8 cellular contexts compared by ENCODE assay signal in genomic region chr9:96875460-96876142, GRCh38. TPM values are rescaled to one million over a fixed set of nuclear protein-coding genes. Genes with fewer than 3 reads are reported as not detected.
DNase-seq lines count a peak whose midpoint lies in the region; ATAC-seq and TF ChIP-seq lines count a peak whose summit lies in the region.

No MANE protein-coding gene starts in this region.

- peaks cover 19% of the 10 kb centered on the region for H3F3A ChIP-seq in MM.1S (ENCODE audit: insufficient read depth, low read length)

- intact Hi-C loops in posterior vena cava (cut with DNase I): no loop called here

- peak overlapping the region; percentile 67 for H3K4me3 ChIP-seq in MM.1S (ENCODE audit: low read length)
- peak overlapping the region; percentile 40 for H3K4me3 ChIP-seq in RWPE2 (ENCODE audit: severe bottlenecking)

- peak overlapping the region; percentile 69 for H3K9ac ChIP-seq in MM.1S (ENCODE audit: low read length)

- peak; percentile 82 for ATAC-seq in RWPE2 (ENCODE audit: low read depth)

- no peaks in the 10 kb centered on the region for H4K20me1 ChIP-seq in MM.1S (ENCODE audit: insufficient read depth, low read length)

- no peaks in the 10 kb centered on the region for H3K9me3 ChIP-seq in MM.1S (replicated peaks; ENCODE audit: insufficient read depth, low read length)
- no peaks in the 10 kb centered on the region for H3K9me3 ChIP-seq in RWPE2 (ENCODE audit: severe bottlenecking)

- H3K27ac ChIP-seq in MM.1S (ENCODE audit: low read length) (peak overlapping the region; percentile 92), RWPE2 (ENCODE audit: poor library complexity, severe bottlenecking) (peak overlapping the region; percentile 97)

- H3K36me3 ChIP-seq in MM.1S (replicated peaks; ENCODE audit: insufficient read depth, low read length) (no peaks in the 10 kb centered on the region), RWPE2 (ENCODE audit: low read depth) (no peaks in the 10 kb centered on the region)

- H3K4me1 ChIP-seq in MM.1S (ENCODE audit: low read length) (peaks cover 9% of the 10 kb centered on the region), RWPE2 (ENCODE audit: insufficient read depth, poor library complexity, severe bottlenecking) (peaks cover 10% of the 10 kb centered on the region)

- TF ChIP-seq CTCF in MM.1S (IDR thresholded peaks at IDR 0.05; ENCODE audit: low read length): peak; percentile 45
- peak; percentile 58 for TF ChIP-seq CTCF in RWPE2 (IDR thresholded peaks at IDR 0.05; ENCODE audit: poor library complexity, severe bottlenecking)

- DNase-seq in GM03348 (ENCODE audit: low spot score) (peak; percentile 42), H4 (ENCODE audit: low spot score) (peak; percentile 73), MM.1S (peak; percentile 89), RWPE2 (ENCODE audit: low spot score) (peak; percentile 83), astrocyte of the hippocampus (ENCODE audit: low read depth, low spot score) (peak; percentile 89), hippocampal formation (lab: John Stamatoyannopoulos, UW) (peak; percentile 33 to 46), putamen (ENCODE audit: low spot score) (peak; percentile 75), posterior vena cava (ENCODE audit: low spot score) (no peak)

- peak overlapping the region; percentile 64 for H2AFZ ChIP-seq in MM.1S (ENCODE audit: low read length)

- H3K9me2 ChIP-seq in MM.1S (replicated peaks; ENCODE audit: insufficient read depth, low read length): no peaks in the 10 kb centered on the region

- H3K27me3 ChIP-seq in MM.1S (replicated peaks; ENCODE audit: insufficient read depth, low read length) (no peaks in the 10 kb centered on the region), RWPE2 (ENCODE audit: insufficient read depth, poor library complexity, severe bottlenecking) (no peaks in the 10 kb centered on the region)

- H3K79me2 ChIP-seq in MM.1S (ENCODE audit: low read length): no peaks in the 10 kb centered on the region

- H3K4me2 ChIP-seq in MM.1S (ENCODE audit: low read depth, low read length): peak overlapping the region; percentile 76

RNA-seq across cellular contexts. Expression of gene ZNF782, which starts 21.3 kb away (rescaled TPM):
- 1.5 and 2.7 TPM in 2 replicates for total RNA-seq in H4 (2014; rRNA removed; shearing (Covaris generic))
- total RNA-seq in posterior vena cava: 1 to 10 TPM; 5.8 to 6.4 TPM

RNA-seq across cellular contexts. Expression of gene NUTM2G, which starts 53.0 kb away (rescaled TPM):
- total RNA-seq in H4 (2014; rRNA removed; shearing (Covaris generic)): not detected in 2 replicates
- not detected for total RNA-seq in posterior vena cava
